Comparison of ENCODE assay signal across 38 cellular contexts in genomic region chr4:106343865-106344264, GRCh38. TPM values are rescaled to one million over a fixed set of nuclear protein-coding genes. Genes with fewer than 3 reads are reported as not detected.
"Had no signal": no experiment of that assay in that cellular context is flagged by ENCODE, and none has a peak within 500 bp of the region (broad histone marks: within the 10 kb centered on the region; RNA-seq: fewer than 3 reads in every experiment).

No MANE protein-coding gene starts in this region.

- FAIRE-seq: endothelial cell of umbilical vein had no signal

- H3K4me3 ChIP-seq: coronary artery, esophagus muscularis mucosa, gastroesophageal sphincter, heart right ventricle, left ventricle myocardium inferior, lower lobe of right lung, smooth muscle cell, stomach, thyroid gland, vagina had no signal

- H3K9me3 ChIP-seq: gastroesophageal sphincter, lower lobe of right lung, neutrophil, stomach, thyroid gland, vagina had no signal

- H3K27ac ChIP-seq: coronary artery, esophagus muscularis mucosa, foreskin keratinocyte, gastroesophageal sphincter, heart right ventricle, left ventricle myocardium inferior, lower lobe of right lung, neutrophil, parathyroid adenoma, stomach, thyroid gland, vagina had no signal

- H3K27me3 Mint-ChIP-seq: natural killer cell treated with Interleukin-12 subunit alpha and Interleukin-12 subunit beta and Interleukin-15 and Interleukin-18, amount 100 ng/mL, for 72 hours; progenitor cell of endocrine pancreas had no signal

- H2AFZ ChIP-seq: parathyroid adenoma had no signal

- H3K27me3 ChIP-seq: esophagus muscularis mucosa, foreskin keratinocyte, gastroesophageal sphincter, heart right ventricle, neutrophil, stomach, thyroid gland, vagina had no signal

- H3K4me2 ChIP-seq: smooth muscle cell had no signal

- H3K9me3 Mint-ChIP-seq: natural killer cell treated with Interleukin-12 subunit alpha and Interleukin-12 subunit beta and Interleukin-15 and Interleukin-18, amount 100 ng/mL, for 72 hours had no signal

- H3K4me1 ChIP-seq: esophagus muscularis mucosa, lower lobe of right lung, parathyroid adenoma, vagina had no signal

- ATAC-seq: foreskin keratinocyte; gastroesophageal sphincter; heart right ventricle; left colon; lower lobe of right lung; natural killer cell treated with Interleukin-12 subunit alpha and Interleukin-12 subunit beta and Interleukin-15 and Interleukin-18, amount 100 ng/mL, for 72 hours; sciatic nerve had no signal

- H3K9ac ChIP-seq: parathyroid adenoma had no signal

- H3K4me3 Mint-ChIP-seq: natural killer cell treated with Interleukin-12 subunit alpha and Interleukin-12 subunit beta and Interleukin-15 and Interleukin-18, amount 100 ng/mL, for 72 hours; neural crest cell had no signal

- H3K4me1 Mint-ChIP-seq: neural crest cell had no signal

- H3K27ac Mint-ChIP-seq: natural killer cell treated with Interleukin-12 subunit alpha and Interleukin-12 subunit beta and Interleukin-15 and Interleukin-18, amount 100 ng/mL, for 72 hours; progenitor cell of endocrine pancreas had no signal

- DNase-seq: dermis blood vessel endothelial cell; effector memory CD4-positive, alpha-beta T cell; glutamatergic neuron; heart right ventricle; hippocampal formation; islet precursor cell; kidney glomerular epithelial cell; left colon; left ventricle myocardium inferior; lower lobe of right lung; stimulated activated CD4-positive, alpha-beta T cell treated with anti-CD3 and anti-CD28 coated beads, Interleukin-12 subunit alpha, Interleukin-12 subunit beta, amount 100 ng/mL, for 4 hours; stimulated activated CD4-positive, alpha-beta T cell treated with anti-CD3 and anti-CD28 coated beads, Interleukin-1b, Interleukin-23, amount 100 ng/mL, for 48 hours; stimulated activated CD4-positive, alpha-beta T cell treated with anti-CD3 and anti-CD28 coated beads, Interleukin-4, amount 100 ng/mL, for 1 hour; stimulated activated CD8-positive, alpha-beta memory T cell treated with anti-CD3 and anti-CD28 coated beads, Interleukin-4, amount 100 ng/mL, for 48 hours; stimulated activated naive CD4-positive, alpha-beta T cell; stomach; trophoblast cell had no signal

RNA-seq across cellular contexts. Expression of gene GIMD1, which starts 24.7 kb away (rescaled TPM):
- total RNA-seq: dermis blood vessel endothelial cell; endothelial cell of umbilical vein; epithelial cell of proximal tubule; esophagus muscularis mucosa; fibroblast of lung; foreskin keratinocyte; gastroesophageal sphincter; heart right ventricle; left colon; left ventricle myocardium inferior; lower lobe of right lung; mononuclear cell; natural killer cell treated with Interleukin-12 subunit alpha and Interleukin-12 subunit beta and Interleukin-15 and Interleukin-18, amount 100 ng/mL, for 72 hours; neural crest cell; omental fat pad; progenitor cell of endocrine pancreas; sciatic nerve; smooth muscle cell; stomach; subcutaneous adipose tissue; temporal lobe; thyroid gland; ureter; vagina had no signal
- polyA plus RNA-seq: endothelial cell of umbilical vein, fibroblast of lung, foreskin keratinocyte, heart right ventricle, smooth muscle cell, stomach had no signal
